Comparison of ENCODE assay signal across 12 cellular contexts in genomic region chr13:109715902-109716301, GRCh38.
DNase-seq lines count a peak whose midpoint lies in the region; ATAC-seq, FAIRE-seq and TF ChIP-seq lines count a peak whose summit lies in the region.
"Had no signal": no experiment of that assay in that cellular context is flagged by ENCODE, and none has a peak within 500 bp of the region (broad histone marks: within the 10 kb centered on the region; RNA-seq: fewer than 3 reads in every experiment).

No MANE protein-coding gene starts in this region.

- intact Hi-C loops in lower lobe of right lung (cut with DNase I) = no loop called here

- no peak for TF ChIP-seq POLR2A in NB4 (IDR thresholded peaks at IDR 0.05; ENCODE audit: extremely low read depth, insufficient read length)

- no peak overlapping the region for H3K4me3 Mint-ChIP-seq in WTC11

- FAIRE-seq in bronchial epithelial cell (lab: Jason Lieb, UNC) (no peak), GM19239 (lab: Jason Lieb, UNC) (no peak)

- peak; percentile 74 to 75 for ATAC-seq in lower lobe of right lung
- ATAC-seq in GM21447 (IDR thresholded peaks at IDR 0.05; ENCODE audit: unreplicated experiment) = no peak
- no peak; the same call in 1 of the 2 replicates for ATAC-seq in WTC11

- CTCF ChIA-PET in WTC11 (lab: Charles Lee) = no interaction called here

- DNase-seq in NB4 (ENCODE audit: low read depth) (peak; percentile 89), bronchial epithelial cell (ENCODE audit: low read depth) (peak; percentile 66), lower lobe of right lung (no peak), GM19239 (ENCODE audit: insufficient read length, low spot score) (no peak), WTC11 (ENCODE audit: low spot score) (no peak)
- DNase-seq in activated CD8-positive, alpha-beta memory T cell treated with anti-CD3 and anti-CD28 coated beads for 24 hours = no peak
- DNase-seq: hippocampal formation, NCI-H1436 had no signal

- H3K27ac Mint-ChIP-seq in WTC11 = no peak overlapping the region

- H3K27ac ChIP-seq in BLaER1 treated with 17β-estradiol and CSF1 and Interleukin-3, amounts not matched to agents 10 nM and 100 nM = peak overlapping the region in 3 of 11 experiments; percentile 1 to 34 (median 14); a peak in 4 of 22 replicates
- no peak overlapping the region for H3K27ac ChIP-seq in lower lobe of right lung
- H3K27ac ChIP-seq: BLaER1, VCaP had no signal

- no peaks in the 10 kb centered on the region for H3K27me3 ChIP-seq in BLaER1 treated with 17β-estradiol and CSF1 and Interleukin-3, amounts not matched to agents 10 nM and 100 nM
- H3K27me3 ChIP-seq in bronchial epithelial cell (ENCODE audit: control insufficient read depth, insufficient read depth, low read length) (no peaks in the 10 kb centered on the region), lower lobe of right lung (ENCODE audit: low read depth) (no peaks in the 10 kb centered on the region)
- H3K27me3 ChIP-seq: BLaER1 had no signal

- H3K27me3 Mint-ChIP-seq in WTC11 (ENCODE audit: low read depth) = no peaks in the 10 kb centered on the region

- TF ChIP-seq CTCF in NB4 (IDR thresholded peaks at IDR 0.05; ENCODE audit: low read depth, low read length) = no peak
- peak; percentile 18 for TF ChIP-seq CTCF in bronchial epithelial cell (IDR thresholded peaks at IDR 0.05; ENCODE audit: insufficient read depth, low read length, severe bottlenecking)
- TF ChIP-seq CTCF in lower lobe of right lung (IDR thresholded peaks at IDR 0.05) = no peak
- no peak for TF ChIP-seq CTCF in WTC11 (IDR thresholded peaks at IDR 0.05)

- peaks cover 0 to 29% (median 7%) of the 10 kb centered on the region in 11 experiments; a peak in 10 of 22 replicates for H3K9me3 ChIP-seq in BLaER1 treated with 17β-estradiol and CSF1 and Interleukin-3, amounts not matched to agents 10 nM and 100 nM (replicated peaks in 1 of 11)
- H3K9me3 ChIP-seq in lower lobe of right lung = no peaks in the 10 kb centered on the region
- H3K9me3 ChIP-seq: BLaER1 had no signal

- H3K4me1 ChIP-seq in BLaER1 treated with 17β-estradiol and CSF1 and Interleukin-3, amounts not matched to agents 10 nM and 100 nM = peaks cover 2 to 25% (median 11%) of the 10 kb centered on the region in 10 experiments; a peak in 17 of 20 replicates
- no peaks in the 10 kb centered on the region for H3K4me1 ChIP-seq in lower lobe of right lung

- H3K9ac ChIP-seq in BLaER1 treated with 17β-estradiol and CSF1 and Interleukin-3, amounts not matched to agents 10 nM and 100 nM = no peak overlapping the region
- H3K9ac ChIP-seq: BLaER1 had no signal

- no peaks in the 10 kb centered on the region for H3K9me3 Mint-ChIP-seq in WTC11

- peak overlapping the region in 6 of 11 experiments; percentile 0 to 67 (median 32); a peak in 11 of 22 replicates for H3K4me2 ChIP-seq in BLaER1 treated with 17β-estradiol and CSF1 and Interleukin-3, amounts not matched to agents 10 nM and 100 nM
- H3K4me2 ChIP-seq: BLaER1 had no signal

- no peak overlapping the region for H3K4me3 ChIP-seq in BLaER1 treated with 17β-estradiol and CSF1 and Interleukin-3, amounts not matched to agents 10 nM and 100 nM
- no peak overlapping the region for H3K4me3 ChIP-seq in NB4 (ENCODE audit: low read depth, low read length)
- H3K4me3 ChIP-seq in bronchial epithelial cell (ENCODE audit: low read depth, low read length) = no peak overlapping the region
- H3K4me3 ChIP-seq in lower lobe of right lung = no peak overlapping the region
- H3K4me3 ChIP-seq: BLaER1 had no signal

- H4K20me1 ChIP-seq in BLaER1 treated with 17β-estradiol and CSF1 and Interleukin-3, amounts not matched to agents 10 nM and 100 nM = no peaks in the 10 kb centered on the region
- H4K20me1 ChIP-seq: BLaER1 had no signal

- H3K4me1 Mint-ChIP-seq in WTC11 = peaks cover 7% of the 10 kb centered on the region

- POLR2A ChIA-PET in WTC11 (lab: Charles Lee) = no interaction called here

- H3K36me3 Mint-ChIP-seq in WTC11 = no peaks in the 10 kb centered on the region

- peaks cover 0 to 34% (median 10%) of the 10 kb centered on the region in 11 experiments; a peak in 10 of 22 replicates for H3K36me3 ChIP-seq in BLaER1 treated with 17β-estradiol and CSF1 and Interleukin-3, amounts not matched to agents 10 nM and 100 nM
- H3K36me3 ChIP-seq in bronchial epithelial cell (ENCODE audit: control insufficient read depth, insufficient read depth, low read length) (no peaks in the 10 kb centered on the region), lower lobe of right lung (no peaks in the 10 kb centered on the region)

TF ChIP-seq in WTC11, 78 proteins besides CTCF, POLR2A, EP300 and RAD21 (continues in another document):
- TF ChIP-seq ZNF512 (CRISPR knock-in tag; IDR thresholded peaks at IDR 0.05; ENCODE audit: borderline replicate concordance) (no peak), TEAD1 (CRISPR knock-in tag; IDR thresholded peaks at IDR 0.05) (no peak), TCF7 (CRISPR knock-in tag; IDR thresholded peaks at IDR 0.05; ENCODE audit: low read depth) (no peak), MYBL2 (CRISPR knock-in tag; IDR thresholded peaks at IDR 0.05) (no peak), ZBTB43 (CRISPR knock-in tag; IDR thresholded peaks at IDR 0.05) (no peak), E2F4 (CRISPR knock-in tag; IDR thresholded peaks at IDR 0.05; ENCODE audit: borderline replicate concordance, low read depth) (no peak), ZNF263 (CRISPR knock-in tag; IDR thresholded peaks at IDR 0.05; ENCODE audit: low read depth) (no peak), RELA (CRISPR knock-in tag; IDR thresholded peaks at IDR 0.05; ENCODE audit: borderline replicate concordance) (no peak), FOXP1 (CRISPR knock-in tag; IDR thresholded peaks at IDR 0.05; ENCODE audit: borderline replicate concordance) (no peak), GTF2I (CRISPR knock-in tag; conservative IDR thresholded peaks at IDR 0.05) (no peak), FOXJ3 (CRISPR knock-in tag; IDR thresholded peaks at IDR 0.05; ENCODE audit: borderline replicate concordance) (no peak), NFYB (CRISPR knock-in tag; conservative IDR thresholded peaks at IDR 0.05; ENCODE audit: low read depth) (no peak), NR1H2 (CRISPR knock-in tag; IDR thresholded peaks at IDR 0.05) (no peak), ZNF232 (CRISPR knock-in tag; IDR thresholded peaks at IDR 0.05) (no peak), ZNF219 (CRISPR knock-in tag; IDR thresholded peaks at IDR 0.05; ENCODE audit: borderline replicate concordance) (no peak), PREB (CRISPR knock-in tag; IDR thresholded peaks at IDR 0.05; ENCODE audit: borderline replicate concordance) (no peak)

Comparison
In these comparisons a context has a peak if more than half of its experiments do, and no peak if none do; other contexts are left out.
1. DNase-seq: peak in NB4 (single experiment) and bronchial epithelial cell (single experiment); none in lower lobe of right lung (single experiment), activated CD8-positive, alpha-beta memory T cell treated with anti-CD3 and anti-CD28 coated beads for 24 hours (single experiment), GM19239 (single experiment) and WTC11 (single experiment).
2. ATAC-seq: peak in lower lobe of right lung (2 of 2); none in GM21447 (single experiment) and WTC11 (single experiment).